Comparison of ENCODE assay signal across 21 cellular contexts in genomic region chr4:109699553-109700225, GRCh38. TPM values are rescaled to one million over a fixed set of nuclear protein-coding genes. Genes with fewer than 3 reads are reported as not detected.
DNase-seq lines count a peak whose midpoint lies in the region; ATAC-seq and TF ChIP-seq lines count a peak whose summit lies in the region.
"Had no signal": no experiment of that assay in that cellular context is flagged by ENCODE, and none has a peak within 500 bp of the region (broad histone marks: within the 10 kb centered on the region; RNA-seq: fewer than 3 reads in every experiment).

No MANE protein-coding gene starts in this region.

- ATAC-seq in CD8-positive, alpha-beta T cell = no peak
- ATAC-seq in naive thymus-derived CD8-positive, alpha-beta T cell = no peak
- no peak for ATAC-seq in HG03045 (IDR thresholded peaks at IDR 0.05; ENCODE audit: unreplicated experiment)
- ATAC-seq: activated T-cell treated with anti-CD3 and anti-CD28 coated beads, Interleukin-2, amount 50 U/mL, for 72 hours; lower lobe of right lung; natural killer cell; Panc1 had no signal

- peaks cover 20% of the 10 kb centered on the region for H3K36me3 Mint-ChIP-seq in CD8-positive, alpha-beta T cell
- H3K36me3 Mint-ChIP-seq in naive thymus-derived CD8-positive, alpha-beta T cell = peaks cover 0 to 32% (median 14%) of the 10 kb centered on the region in 3 donors
- H3K36me3 Mint-ChIP-seq: natural killer cell had no signal

- H3K27ac ChIP-seq in CD8-positive, alpha-beta T cell (ENCODE audit: low read depth, low read length) = no peak overlapping the region
- peak overlapping the region; percentile 45 for H3K27ac ChIP-seq in colonic mucosa
- H3K27ac ChIP-seq: adrenal gland, lower lobe of right lung, sigmoid colon, thyroid gland had no signal

- POLR2A ChIA-PET in CD8-positive, alpha-beta T cell (lab: Charles Lee) = interaction anchor here (0.6 kb wide), 1 partner anchor 1342 kb away, joined by 3 read pairs; no protein-coding TSS in a partner anchor
- POLR2A ChIA-PET in naive thymus-derived CD8-positive, alpha-beta T cell (lab: Charles Lee) = interaction anchor here (1.0 to 3.2 kb wide), 4 partner anchors 9 to 267 kb away, joined by 4 to 13 read pairs (median 6); partner anchors contain the start of genes MCUB and PLA2G12A

- H3K36me3 ChIP-seq in CD8-positive, alpha-beta T cell (ENCODE audit: insufficient read depth, low read length) = no peaks in the 10 kb centered on the region
- H3K36me3 ChIP-seq in MG63 = no peaks in the 10 kb centered on the region
- H3K36me3 ChIP-seq in colonic mucosa = no peaks in the 10 kb centered on the region

- no peaks in the 10 kb centered on the region for H3K27me3 ChIP-seq in CD8-positive, alpha-beta T cell (ENCODE audit: insufficient read depth, low read length)
- H3K27me3 ChIP-seq in MG63 (no peaks in the 10 kb centered on the region), colonic mucosa (no peaks in the 10 kb centered on the region)
- H3K27me3 ChIP-seq: adrenal gland, sigmoid colon, thyroid gland had no signal

- no peaks in the 10 kb centered on the region for H3K27me3 Mint-ChIP-seq in CD8-positive, alpha-beta T cell (ENCODE audit: low read depth)
- H3K27me3 Mint-ChIP-seq in naive thymus-derived CD8-positive, alpha-beta T cell = no peaks in the 10 kb centered on the region

- H3K4me1 ChIP-seq in CD8-positive, alpha-beta T cell (ENCODE audit: insufficient read depth, low read length) = peaks cover 15% of the 10 kb centered on the region
- no peaks in the 10 kb centered on the region for H3K4me1 ChIP-seq in colonic mucosa

- no peaks in the 10 kb centered on the region for H3K9me3 ChIP-seq in CD8-positive, alpha-beta T cell (ENCODE audit: low read length)
- H3K9me3 ChIP-seq in MG63 = no peaks in the 10 kb centered on the region
- no peaks in the 10 kb centered on the region for H3K9me3 ChIP-seq in colonic mucosa
- H3K9me3 ChIP-seq: adrenal gland, lower lobe of right lung, sigmoid colon, thyroid gland had no signal

- no peaks in the 10 kb centered on the region for H3K9me3 Mint-ChIP-seq in CD8-positive, alpha-beta T cell
- no peaks in the 10 kb centered on the region for H3K9me3 Mint-ChIP-seq in naive thymus-derived CD8-positive, alpha-beta T cell
- H3K9me3 Mint-ChIP-seq: activated T-cell treated with anti-CD3 and anti-CD28 coated beads, Interleukin-2, amount 50 U/mL, for 72 hours; natural killer cell had no signal

- H3K27ac Mint-ChIP-seq in CD8-positive, alpha-beta T cell = peak overlapping the region; percentile 82
- peak overlapping the region; percentile 40 to 91 (median 78) for H3K27ac Mint-ChIP-seq in naive thymus-derived CD8-positive, alpha-beta T cell
- H3K27ac Mint-ChIP-seq: activated T-cell treated with anti-CD3 and anti-CD28 coated beads, Interleukin-2, amount 50 U/mL, for 72 hours; natural killer cell had no signal

- intact Hi-C loops in CD8-positive, alpha-beta T cell (cut with DNase I, micrococcal nuclease) = loop anchor here (5.0 kb wide), 2 partner anchors 52 to 1077 kb away; partner anchors contain the start of gene RPL34 (in 1 of the 2)
- intact Hi-C loops in colonic mucosa (cut with DNase I) = loop anchor here (5.0 kb wide), 2 partner anchors 103 to 267 kb away; partner anchors contain the start of genes CFI and SEC24B

- CTCF ChIA-PET in CD8-positive, alpha-beta T cell (lab: Charles Lee) = interaction anchor here (1.6 to 2.6 kb wide), 2 partner anchors 127 to 136 kb away, joined by 4 to 7 read pairs; no protein-coding TSS in a partner anchor

- H3K9ac ChIP-seq in colonic mucosa (ENCODE audit: low read depth in 2 of 2, low read length in 2 of 2) = peak overlapping the region in 1 of 2 donors; percentile 28

- no peak for TF ChIP-seq CTCF in CD8-positive, alpha-beta T cell (IDR thresholded peaks at IDR 0.05)
- no peak for TF ChIP-seq CTCF in colonic mucosa (IDR thresholded peaks at IDR 0.05)

- no peak overlapping the region for H3K4me3 ChIP-seq in CD8-positive, alpha-beta T cell (ENCODE audit: low read depth, low read length)
- H3K4me3 ChIP-seq in MG63 = no peak overlapping the region
- H3K4me3 ChIP-seq in colonic mucosa = no peak overlapping the region
- H3K4me3 ChIP-seq: adrenal gland, lower lobe of right lung, sigmoid colon, thyroid gland had no signal

- DNase-seq in CD8-positive, alpha-beta T cell = no peak
- peak; percentile 9 for DNase-seq in MG63
- DNase-seq in colonic mucosa = peak; percentile 73
- DNase-seq in naive thymus-derived CD8-positive, alpha-beta T cell = no peak
- DNase-seq in stimulated activated CD4-positive, alpha-beta T cell treated with anti-CD3 and anti-CD28 coated beads, Interleukin-4, amount 100 ng/mL, for 4 hours = no peak
- no peak for DNase-seq in NOMO-1 treated with dmso at 0.1 percent for 144 hours (lab: John Stamatoyannopoulos, UW; ENCODE audit: unreplicated experiment)
- DNase-seq: activated CD4-positive, CD25-positive, alpha-beta regulatory T cell; activated T-cell treated with anti-CD3 and anti-CD28 coated beads, Interleukin-2, amount 50 U/mL, for 72 hours; adrenal gland; effector CD8-positive, alpha-beta T cell; GDM1; Kasumi-1; lower lobe of right lung; natural killer cell; NCI-H1105 treated with DMSO at 0.1 percent for 48 hours; sigmoid colon; stimulated activated naive CD4-positive, alpha-beta T cell treated with Interleukin-2 at 50 U/mL for 16 hours; T-helper 9 cell; thyroid gland had no signal

- no peak overlapping the region for H3K4me3 Mint-ChIP-seq in CD8-positive, alpha-beta T cell
- peak overlapping the region in 2 of 10 donors; percentile 13 to 41 for H3K4me3 Mint-ChIP-seq in naive thymus-derived CD8-positive, alpha-beta T cell
- H3K4me3 Mint-ChIP-seq: activated T-cell treated with anti-CD3 and anti-CD28 coated beads, Interleukin-2, amount 50 U/mL, for 72 hours; natural killer cell had no signal

- peaks cover 47% of the 10 kb centered on the region for H3K4me1 Mint-ChIP-seq in CD8-positive, alpha-beta T cell (ENCODE audit: low read depth)
- peaks cover 28 to 57% (median 48%) of the 10 kb centered on the region in 4 donors for H3K4me1 Mint-ChIP-seq in naive thymus-derived CD8-positive, alpha-beta T cell

RNA-seq across cellular contexts. Expression of gene CASP6, which starts 3.6 kb away (rescaled TPM):
- 1 to 10 TPM; 3.4 to 6.7 TPM for total RNA-seq in CD8-positive, alpha-beta T cell
- total RNA-seq in MG63 (2014; rRNA removed; shearing (Covaris generic); ENCODE audit: low replicate concordance) = 16.1 and 22.7 TPM in 2 replicates
- 100 to 1,000 TPM; 110 to 115 TPM for total RNA-seq in colonic mucosa
- 10 to 100 TPM; 17.8 to 19.4 TPM for total RNA-seq in naive thymus-derived CD8-positive, alpha-beta T cell
- 10 to 100 TPM; 57.2 to 87.7 (median 73.6) TPM for polyA plus RNA-seq in naive thymus-derived CD8-positive, alpha-beta T cell

RNA-seq across cellular contexts. Expression of gene PLA2G12A, which starts 30.2 kb away (rescaled TPM):
- total RNA-seq in CD8-positive, alpha-beta T cell = 10 to 100 TPM in 1 of 2 experiments, 1 to 10 TPM in 1; 7.8 to 10.2 TPM
- total RNA-seq in MG63 (2014; rRNA removed; shearing (Covaris generic); ENCODE audit: low replicate concordance) = 10.9 and 11.0 TPM in 2 replicates
- 10 to 100 TPM; 46.9 to 55.1 TPM for total RNA-seq in colonic mucosa
- 10 to 100 TPM; 16.0 to 20.3 TPM for total RNA-seq in naive thymus-derived CD8-positive, alpha-beta T cell
- 10 to 100 TPM; 51.6 to 56.9 (median 53.7) TPM for polyA plus RNA-seq in naive thymus-derived CD8-positive, alpha-beta T cell

Comparison
In these comparisons a context has a peak if more than half of its experiments do, and no peak if none do; other contexts are left out.
1. DNase-seq: peak in MG63 (single experiment) and colonic mucosa (single experiment); none in CD8-positive, alpha-beta T cell (0 of 7), naive thymus-derived CD8-positive, alpha-beta T cell (0 of 10), stimulated activated CD4-positive, alpha-beta T cell treated with anti-CD3 and anti-CD28 coated beads, Interleukin-4, amount 100 ng/mL, for 4 hours (0 of 2) and NOMO-1 treated with dmso at 0.1 percent for 144 hours (single experiment).